Comparison of ENCODE assay signal across 8 cellular contexts in the genomic region with DNA sequence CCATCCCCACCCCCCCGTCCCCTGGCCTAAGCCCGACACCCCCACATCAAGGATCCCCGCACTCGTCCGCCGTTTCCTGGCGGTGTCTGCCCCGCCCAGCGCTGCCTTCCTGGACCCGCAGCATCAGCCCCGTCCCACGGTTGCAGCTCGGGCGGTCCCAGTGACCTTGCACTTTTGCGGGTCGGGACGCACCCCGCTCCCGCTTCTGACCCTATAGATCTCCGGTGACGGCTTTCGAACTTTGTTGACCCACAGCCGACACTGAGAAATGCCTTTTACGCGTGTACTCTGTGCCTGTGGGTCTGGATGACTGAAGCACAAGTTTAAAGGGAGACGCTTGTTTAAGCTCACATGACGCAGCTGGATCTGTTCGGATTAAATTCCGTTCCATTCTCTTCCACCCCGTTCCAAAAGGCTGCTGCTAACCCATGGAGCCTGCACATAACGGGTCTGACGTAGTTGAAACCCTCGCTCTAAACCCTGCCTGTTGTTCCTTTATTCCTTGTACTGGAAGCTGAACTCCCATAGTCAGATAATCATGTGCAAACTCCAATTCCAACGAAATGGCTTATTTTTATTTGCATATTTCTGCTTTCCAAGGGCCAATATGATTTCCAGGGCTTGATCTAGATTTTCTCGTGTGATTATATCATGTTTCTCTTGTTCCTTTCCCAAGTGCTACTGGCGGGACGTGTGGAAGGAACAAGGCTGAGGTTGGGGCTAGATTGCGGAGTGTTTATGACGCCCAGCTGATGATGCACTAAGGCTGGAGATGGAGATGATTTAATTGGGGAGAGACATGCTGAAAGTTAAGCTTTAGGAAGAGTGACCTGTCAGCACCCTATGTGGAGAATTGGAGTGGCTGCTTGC. TPM values are rescaled to one million over a fixed set of nuclear protein-coding genes. Genes with fewer than 3 reads are reported as not detected.
DNase-seq lines count a peak whose midpoint lies in the region; ATAC-seq and TF ChIP-seq lines count a peak whose summit lies in the region.

No MANE protein-coding gene starts in this region.

- peak overlapping the region; percentile 84 for H3K27ac Mint-ChIP-seq in mesothelial cell of epicardium

- peaks cover 13% of the 10 kb centered on the region for H3K4me1 Mint-ChIP-seq in mesothelial cell of epicardium

- peak overlapping the region; percentile 88 for H3K9ac ChIP-seq in endocrine pancreas (ENCODE audit: control insufficient read depth, insufficient read depth, low read length)

- H3K36me3 Mint-ChIP-seq in mesothelial cell of epicardium: peaks cover 4% of the 10 kb centered on the region

- H3K27me3 ChIP-seq in endocrine pancreas (ENCODE audit: control insufficient read depth, insufficient read depth, low read length): no peaks in the 10 kb centered on the region

- H3K36me3 ChIP-seq in endocrine pancreas (ENCODE audit: control insufficient read depth, insufficient read depth, low read length): no peaks in the 10 kb centered on the region

- peak overlapping the region; percentile 89 for H3K4me3 Mint-ChIP-seq in mesothelial cell of epicardium

- in situ Hi-C loops in KBM-7 (cut with MboI; ENCODE audit: low pct_unique_long_range_greater_than_20kb, low sequenced_read_pairs): no loop called here

- DNase-seq in Ammon's horn (ENCODE audit: low spot score) (peak; percentile 47), KBM-7 (peak; percentile 39), mesothelial cell of epicardium (ENCODE audit: low spot score in 2 of 2, unreplicated experiment in 2 of 2) (peak in 1 of 2 experiments; percentile 53), stromal cell of bone marrow (ENCODE audit: low read depth) (peak; percentile 54)
- DNase-seq in activated CD4-positive, alpha-beta T cell treated with anti-CD3 and anti-CD28 coated beads, Interleukin-2, amount 50 U/mL, for 48 hours: peak; percentile 41 to 51

- ATAC-seq in GM19455 (IDR thresholded peaks at IDR 0.05; ENCODE audit: unreplicated experiment): peak; percentile 32
- no peak for ATAC-seq in GM21360 (IDR thresholded peaks at IDR 0.05; ENCODE audit: unreplicated experiment)

- H3K4me1 ChIP-seq in endocrine pancreas (ENCODE audit: control insufficient read depth, insufficient read depth, low read length): peaks cover 5% of the 10 kb centered on the region

- no peak for TF ChIP-seq CTCF in mesothelial cell of epicardium (IDR thresholded peaks at IDR 0.05; ENCODE audit: unreplicated experiment)

- peak overlapping the region; percentile 95 for H3K4me3 ChIP-seq in endocrine pancreas (ENCODE audit: control insufficient read depth, insufficient read depth, low read length)

- H3K9me3 ChIP-seq in endocrine pancreas (ENCODE audit: control insufficient read depth, low read length): no peaks in the 10 kb centered on the region

- H3K27me3 Mint-ChIP-seq in mesothelial cell of epicardium (ENCODE audit: low read depth): no peaks in the 10 kb centered on the region

- H3K9me3 Mint-ChIP-seq in mesothelial cell of epicardium: no peaks in the 10 kb centered on the region

RNA-seq across cellular contexts. Expression of gene FLYWCH1, which starts 0.8 kb away (rescaled TPM):
- 25.9 to 29.4 TPM (median 29.0 TPM) in 3 replicates for total RNA-seq in mesothelial cell of epicardium

RNA-seq across cellular contexts. Expression of gene FLYWCH2, which starts 29.6 kb away (rescaled TPM):
- total RNA-seq in mesothelial cell of epicardium: 26.3 to 28.6 TPM (median 28.3 TPM) in 3 replicates

RNA-seq across cellular contexts. Expression of gene KREMEN2, which starts 51.5 kb away (rescaled TPM):
- 27.3 to 30.5 TPM (median 29.1 TPM) in 3 replicates for total RNA-seq in mesothelial cell of epicardium

RNA-seq across cellular contexts. Expression of gene PRSS22, which starts 54.6 kb away (rescaled TPM):
- 22.8 to 25.1 TPM (median 24.9 TPM) in 3 replicates for total RNA-seq in mesothelial cell of epicardium

RNA-seq across cellular contexts. Expression of gene PAQR4, which starts 56.6 kb away (rescaled TPM):
- total RNA-seq in mesothelial cell of epicardium: 8.1 to 10.1 TPM (median 8.9 TPM) in 3 replicates
